Comparison of ENCODE assay signal across 10 cellular contexts in the genomic region with DNA sequence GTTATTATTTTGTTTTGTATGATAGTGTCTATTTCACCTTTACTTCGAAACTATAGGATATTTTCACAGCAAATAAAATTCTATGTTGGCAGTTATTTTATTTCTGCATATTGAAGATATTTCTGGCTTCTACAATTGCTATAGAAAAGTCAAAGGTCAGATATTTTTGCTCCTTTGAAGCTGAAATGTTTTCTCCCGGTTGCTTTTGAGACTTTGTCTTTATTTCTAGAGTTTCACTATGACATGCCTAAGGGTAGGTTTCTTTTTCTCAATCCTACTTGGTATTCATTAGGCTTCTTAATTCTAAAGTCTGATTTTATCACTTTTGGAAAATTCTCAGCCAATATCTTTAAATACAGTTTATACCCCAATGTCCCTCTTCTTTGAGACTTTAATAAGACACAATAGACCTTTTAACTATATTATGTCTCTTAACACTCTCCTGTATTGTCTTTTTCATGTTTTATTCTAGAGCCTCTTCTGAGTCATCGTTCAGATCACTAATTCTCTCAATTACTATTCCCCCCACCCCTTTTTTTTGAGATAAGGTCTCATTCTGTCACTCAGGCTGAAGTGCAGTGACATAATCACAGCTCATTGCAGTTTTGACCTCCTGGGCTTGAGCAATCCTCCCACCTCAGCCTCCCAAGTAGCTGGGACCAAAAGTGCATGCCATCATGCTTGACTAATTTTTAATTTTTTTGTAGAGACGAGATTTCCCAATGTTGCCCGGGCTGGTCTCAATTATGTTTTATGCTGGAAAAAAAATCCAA. TPM values are rescaled to one million over a fixed set of nuclear protein-coding genes. Genes with fewer than 3 reads are reported as not detected.
DNase-seq lines count a peak whose midpoint lies in the region; ATAC-seq lines count a peak whose summit lies in the region.
"Had no signal": no experiment of that assay in that cellular context is flagged by ENCODE, and none has a peak within 500 bp of the region (broad histone marks: within the 10 kb centered on the region; RNA-seq: fewer than 3 reads in every experiment).

No MANE protein-coding gene starts in this region.

- peak; percentile 16 for DNase-seq in AG20443 (ENCODE audit: low spot score)
- no peak for DNase-seq in activated T-helper 2 cell treated with anti-CD3 and anti-CD28 coated beads, Interferon-gamma antibody, Interleukin-2, Interleukin-4, amounts not matched to agents 10 μg/mL and 5 μg/mL and 100 μg/mL, durations not matched to agents 14 hours and 24 hours and 36 hours (ENCODE audit: low spot score)
- no peak for DNase-seq in SIG-M5 (lab: John Stamatoyannopoulos, UW)
- DNase-seq in KBM-7: no peak
- no peak for DNase-seq in NCI-H1092 treated with DMSO at 0.1 percent for 48 hours (lab: John Stamatoyannopoulos, UW)
- DNase-seq: activated effector memory CD4-positive, alpha-beta T cell treated with Interleukin-2 at 50 U/mL for 16 hours; effector CD4-positive, alpha-beta T cell had no signal

- peaks cover 21% of the 10 kb centered on the region for H3K4me1 Mint-ChIP-seq in activated T-helper 2 cell treated with anti-CD3 and anti-CD28 coated beads, Interferon-gamma antibody, Interleukin-2, Interleukin-4, amounts not matched to agents 10 μg/mL and 5 μg/mL and 100 μg/mL, durations not matched to agents 14 hours and 24 hours and 36 hours (ENCODE audit: low read depth)

- no peak overlapping the region for H3K4me3 Mint-ChIP-seq in activated T-helper 2 cell treated with anti-CD3 and anti-CD28 coated beads, Interferon-gamma antibody, Interleukin-2, Interleukin-4, amounts not matched to agents 10 μg/mL and 5 μg/mL and 100 μg/mL, durations not matched to agents 14 hours and 24 hours and 36 hours (ENCODE audit: low read depth)

- intact Hi-C loops in activated T-helper 2 cell treated with anti-CD3 and anti-CD28 coated beads, Interferon-gamma antibody, Interleukin-2, Interleukin-4, amounts not matched to agents 10 μg/mL and 5 μg/mL and 100 μg/mL, durations not matched to agents 14 hours and 24 hours and 36 hours (cut with micrococcal nuclease): loop anchor here (5.0 kb wide), 1 partner anchor 120 kb away; the partner anchor contains the start of gene CTDSP1

- peaks cover 69% of the 10 kb centered on the region for H3K36me3 Mint-ChIP-seq in activated T-helper 2 cell treated with anti-CD3 and anti-CD28 coated beads, Interferon-gamma antibody, Interleukin-2, Interleukin-4, amounts not matched to agents 10 μg/mL and 5 μg/mL and 100 μg/mL, durations not matched to agents 14 hours and 24 hours and 36 hours (ENCODE audit: low read depth)

- peak; percentile 68 for ATAC-seq in GM18909 (IDR thresholded peaks at IDR 0.05; ENCODE audit: poor library complexity, unreplicated experiment)
- peak; percentile 70 for ATAC-seq in HG02981 (IDR thresholded peaks at IDR 0.05; ENCODE audit: unreplicated experiment)
- no peak for ATAC-seq in GM18873 (IDR thresholded peaks at IDR 0.05; ENCODE audit: low FRiP score, unreplicated experiment)

- in situ Hi-C loops in KBM-7 (cut with MboI; ENCODE audit: low pct_unique_long_range_greater_than_20kb, low sequenced_read_pairs): no loop called here

- H3K9me3 Mint-ChIP-seq in activated T-helper 2 cell treated with anti-CD3 and anti-CD28 coated beads, Interferon-gamma antibody, Interleukin-2, Interleukin-4, amounts not matched to agents 10 μg/mL and 5 μg/mL and 100 μg/mL, durations not matched to agents 14 hours and 24 hours and 36 hours: no peaks in the 10 kb centered on the region

- peak overlapping the region; percentile 47 for H3K27ac Mint-ChIP-seq in activated T-helper 2 cell treated with anti-CD3 and anti-CD28 coated beads, Interferon-gamma antibody, Interleukin-2, Interleukin-4, amounts not matched to agents 10 μg/mL and 5 μg/mL and 100 μg/mL, durations not matched to agents 14 hours and 24 hours and 36 hours

- no peaks in the 10 kb centered on the region for H3K27me3 Mint-ChIP-seq in activated T-helper 2 cell treated with anti-CD3 and anti-CD28 coated beads, Interferon-gamma antibody, Interleukin-2, Interleukin-4, amounts not matched to agents 10 μg/mL and 5 μg/mL and 100 μg/mL, durations not matched to agents 14 hours and 24 hours and 36 hours (ENCODE audit: low read depth)

RNA-seq across cellular contexts. Expression of gene USP37, which starts 50.5 kb away (rescaled TPM):
- total RNA-seq in activated T-helper 2 cell treated with anti-CD3 and anti-CD28 coated beads, Interferon-gamma antibody, Interleukin-2, Interleukin-4, amounts not matched to agents 10 μg/mL and 5 μg/mL and 100 μg/mL, durations not matched to agents 14 hours and 24 hours and 36 hours: 40.7 and 43.7 TPM in 2 replicates

RNA-seq across cellular contexts. Expression of gene CNOT9, which starts 51.0 kb away (rescaled TPM):
- total RNA-seq in activated T-helper 2 cell treated with anti-CD3 and anti-CD28 coated beads, Interferon-gamma antibody, Interleukin-2, Interleukin-4, amounts not matched to agents 10 μg/mL and 5 μg/mL and 100 μg/mL, durations not matched to agents 14 hours and 24 hours and 36 hours: 127 and 135 TPM in 2 replicates
